ENCODE assay signal across 1 cellular context in the genomic region with DNA sequence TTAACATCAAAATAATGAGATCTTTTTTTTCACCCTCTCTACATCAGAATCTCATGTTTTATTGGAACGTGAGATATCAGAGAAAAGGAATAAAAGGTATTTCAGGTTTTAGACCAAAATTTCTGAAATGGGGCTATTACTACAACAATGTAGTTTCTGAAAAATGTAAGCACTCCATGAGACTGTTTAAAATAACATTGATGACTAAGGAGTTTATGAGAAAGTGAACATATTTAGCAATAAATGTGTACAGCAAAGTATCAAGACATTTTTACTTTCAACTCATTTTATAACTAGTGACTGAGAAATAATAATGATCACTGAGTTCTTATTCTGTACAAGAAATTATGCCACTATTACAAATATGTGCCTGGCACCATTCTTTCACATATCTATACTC.
TF ChIP-seq lines count a peak whose summit lies in the region.

No MANE protein-coding gene starts in this region.

TF ChIP-seq in IMR-90, 13 proteins besides CTCF, POLR2A, EP300 and RAD21:
- peak; percentile 62 for TF ChIP-seq MAFK (IDR thresholded peaks at IDR 0.05; ENCODE audit: low read depth, low read length)
- TF ChIP-seq, protein P1, sequence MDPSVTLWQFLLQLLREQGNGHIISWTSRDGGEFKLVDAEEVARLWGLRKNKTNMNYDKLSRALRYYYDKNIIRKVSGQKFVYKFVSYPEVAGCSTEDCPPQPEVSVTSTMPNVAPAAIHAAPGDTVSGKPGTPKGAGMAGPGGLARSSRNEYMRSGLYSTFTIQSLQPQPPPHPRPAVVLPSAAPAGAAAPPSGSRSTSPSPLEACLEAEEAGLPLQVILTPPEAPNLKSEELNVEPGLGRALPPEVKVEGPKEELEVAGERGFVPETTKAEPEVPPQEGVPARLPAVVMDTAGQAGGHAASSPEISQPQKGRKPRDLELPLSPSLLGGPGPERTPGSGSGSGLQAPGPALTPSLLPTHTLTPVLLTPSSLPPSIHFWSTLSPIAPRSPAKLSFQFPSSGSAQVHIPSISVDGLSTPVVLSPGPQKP (IDR thresholded peaks at IDR 0.05; ENCODE audit: borderline replicate concordance, low read depth, low read length) = no peak
TF ChIP-seq in IMR-90: peak in this region for 1.
